ENCODE assay signal across 10 cellular contexts in genomic region chr5:136053336-136054121, GRCh38. TPM values are rescaled to one million over a fixed set of nuclear protein-coding genes. Genes with fewer than 3 reads are reported as not detected.
DNase-seq lines count a peak whose midpoint lies in the region; ATAC-seq, FAIRE-seq and TF ChIP-seq lines count a peak whose summit lies in the region.
"Had no signal": no experiment of that assay in that cellular context is flagged by ENCODE, and none has a peak within 500 bp of the region (broad histone marks: within the 10 kb centered on the region; RNA-seq: fewer than 3 reads in every experiment).

No MANE protein-coding gene starts in this region.

- H3K9ac ChIP-seq in endothelial cell of umbilical vein (replicated peaks; ENCODE audit: extremely low read depth, insufficient read depth, low read length) = peak overlapping the region; percentile 30

- H3K27me3 ChIP-seq in endothelial cell of umbilical vein (ENCODE audit: control insufficient read depth in 2 of 2, insufficient read depth in 2 of 2, low read length in 2 of 2) = no peaks in the 10 kb centered on the region

- no peaks in the 10 kb centered on the region for H4K20me1 ChIP-seq in endothelial cell of umbilical vein (replicated peaks; ENCODE audit: control insufficient read depth, extremely low read depth, insufficient read depth, low read length)

- TF ChIP-seq CTCF in AG09309 (IDR thresholded peaks at IDR 0.05; ENCODE audit: control insufficient read depth, insufficient read depth, low read depth, low read length, missing control alignments) (no peak), endothelial cell of umbilical vein (IDR thresholded peaks at IDR 0.05; ENCODE audit: extremely low read depth in 1 of 2, insufficient read depth in 1 of 2, low read depth in 1 of 2, low read length in 2 of 2) (no peak), mesothelial cell of epicardium (IDR thresholded peaks at IDR 0.05; ENCODE audit: unreplicated experiment) (no peak)

- no peak overlapping the region for H3K4me2 ChIP-seq in endothelial cell of umbilical vein (ENCODE audit: insufficient read depth, low read length)

- no peaks in the 10 kb centered on the region for H3K79me2 ChIP-seq in endothelial cell of umbilical vein (ENCODE audit: control insufficient read depth, insufficient read depth, low read length)

- H3K27ac ChIP-seq in endothelial cell of umbilical vein (ENCODE audit: insufficient read depth, low read depth, low read length) = peak overlapping the region; percentile 84

- H3K36me3 Mint-ChIP-seq in mesothelial cell of epicardium = peaks cover 20% of the 10 kb centered on the region
- H3K36me3 Mint-ChIP-seq in activated T-helper 2 cell treated with anti-CD3 and anti-CD28 coated beads, Interferon-gamma antibody, Interleukin-2, Interleukin-4, amounts not matched to agents 10 μg/mL and 5 μg/mL and 100 μg/mL, durations not matched to agents 14 hours and 24 hours and 36 hours (ENCODE audit: low read depth) = no peaks in the 10 kb centered on the region

- H3K4me1 Mint-ChIP-seq in mesothelial cell of epicardium = peaks cover 52% of the 10 kb centered on the region
- no peaks in the 10 kb centered on the region for H3K4me1 Mint-ChIP-seq in activated T-helper 2 cell treated with anti-CD3 and anti-CD28 coated beads, Interferon-gamma antibody, Interleukin-2, Interleukin-4, amounts not matched to agents 10 μg/mL and 5 μg/mL and 100 μg/mL, durations not matched to agents 14 hours and 24 hours and 36 hours (ENCODE audit: low read depth)

- no peak for ATAC-seq in GM19351 (IDR thresholded peaks at IDR 0.05; ENCODE audit: unreplicated experiment)

- no peaks in the 10 kb centered on the region for H3K27me3 Mint-ChIP-seq in mesothelial cell of epicardium (ENCODE audit: low read depth)
- H3K27me3 Mint-ChIP-seq in activated T-helper 2 cell treated with anti-CD3 and anti-CD28 coated beads, Interferon-gamma antibody, Interleukin-2, Interleukin-4, amounts not matched to agents 10 μg/mL and 5 μg/mL and 100 μg/mL, durations not matched to agents 14 hours and 24 hours and 36 hours (ENCODE audit: low read depth) = peaks cover 4% of the 10 kb centered on the region

- BruUV-seq in endothelial cell of umbilical vein (replicated peaks; lab: Mats Ljungman, UMichigan) = TSS peak; percentile 94

- no peaks in the 10 kb centered on the region for H3K9me3 ChIP-seq in endothelial cell of umbilical vein (replicated peaks; ENCODE audit: control insufficient read depth, insufficient read depth, low read length)

- peaks cover 36% of the 10 kb centered on the region for H3K4me1 ChIP-seq in endothelial cell of umbilical vein (ENCODE audit: control insufficient read depth, extremely low read depth, insufficient read depth, low read length)

- no peak overlapping the region for H3K4me3 Mint-ChIP-seq in mesothelial cell of epicardium
- no peak overlapping the region for H3K4me3 Mint-ChIP-seq in activated T-helper 2 cell treated with anti-CD3 and anti-CD28 coated beads, Interferon-gamma antibody, Interleukin-2, Interleukin-4, amounts not matched to agents 10 μg/mL and 5 μg/mL and 100 μg/mL, durations not matched to agents 14 hours and 24 hours and 36 hours (ENCODE audit: low read depth)

- no peaks in the 10 kb centered on the region for H3K9me3 Mint-ChIP-seq in mesothelial cell of epicardium
- no peaks in the 10 kb centered on the region for H3K9me3 Mint-ChIP-seq in activated T-helper 2 cell treated with anti-CD3 and anti-CD28 coated beads, Interferon-gamma antibody, Interleukin-2, Interleukin-4, amounts not matched to agents 10 μg/mL and 5 μg/mL and 100 μg/mL, durations not matched to agents 14 hours and 24 hours and 36 hours

- FAIRE-seq in endothelial cell of umbilical vein (lab: Jason Lieb, UNC) = peak; percentile 95

- H3K4me3 ChIP-seq in AG09309 (ENCODE audit: control insufficient read depth, low read depth, low read length) (no peak overlapping the region), endothelial cell of umbilical vein (replicated peaks in 1 of 3; ENCODE audit: insufficient read depth in 1 of 3, low read depth in 1 of 3, low read length in 3 of 3) (no peak overlapping the region)

- TF ChIP-seq POLR2A in endothelial cell of umbilical vein (IDR thresholded peaks at IDR 0.05; ENCODE audit: low read depth, low read length) = peak; percentile 28

- CTCF ChIA-PET in endothelial cell of umbilical vein (lab: Charles Lee) = interaction anchor here (0.9 to 3.0 kb wide), 11 partner anchors 9 to 108 kb away, joined by 3 to 11 read pairs (median 4); no protein-coding TSS in a partner anchor

- H3K9me1 ChIP-seq in endothelial cell of umbilical vein (replicated peaks; ENCODE audit: control insufficient read depth, extremely low read depth, insufficient read depth, low read length) = no peaks in the 10 kb centered on the region

- no peaks in the 10 kb centered on the region for H3K36me3 ChIP-seq in endothelial cell of umbilical vein (ENCODE audit: control insufficient read depth in 2 of 2, extremely low read depth in 1 of 2, insufficient read depth in 2 of 2, low read length in 2 of 2)

- dilution Hi-C loops in endothelial cell of umbilical vein (cut with MboI; ENCODE audit: extremely low pct_ligation_motif_present, low sequenced_read_pairs) = no loop called here

- DNase-seq in AG09309 (ENCODE audit: low read depth) (peak; percentile 81), NCI-H226 (peak; percentile 91), endothelial cell of umbilical vein (ENCODE audit: low read depth, low spot score) (peak; percentile 77), mesothelial cell of epicardium (ENCODE audit: low spot score in 2 of 2, unreplicated experiment in 2 of 2) (no peak), NCI-H1105 (lab: John Stamatoyannopoulos, UW) (no peak), NCI-H146 (lab: John Stamatoyannopoulos, UW) (no peak)
- no peak for DNase-seq in activated T-helper 2 cell treated with anti-CD3 and anti-CD28 coated beads, Interferon-gamma antibody, Interleukin-2, Interleukin-4, amounts not matched to agents 10 μg/mL and 5 μg/mL and 100 μg/mL, durations not matched to agents 14 hours and 24 hours and 36 hours (ENCODE audit: low spot score)
- DNase-seq: DMS153, posterior cingulate gyrus had no signal

- H2AFZ ChIP-seq in endothelial cell of umbilical vein (ENCODE audit: low read depth, low read length) = no peak overlapping the region

- intact Hi-C loops in endothelial cell of umbilical vein (cut with micrococcal nuclease) = loop anchor here (1.0 kb wide), 2 partner anchors 10 to 76 kb away; no protein-coding TSS in a partner anchor
- intact Hi-C loops in activated T-helper 2 cell treated with anti-CD3 and anti-CD28 coated beads, Interferon-gamma antibody, Interleukin-2, Interleukin-4, amounts not matched to agents 10 μg/mL and 5 μg/mL and 100 μg/mL, durations not matched to agents 14 hours and 24 hours and 36 hours (cut with micrococcal nuclease) = no loop called here

- peak overlapping the region; percentile 51 for H3K27ac Mint-ChIP-seq in mesothelial cell of epicardium
- no peak overlapping the region for H3K27ac Mint-ChIP-seq in activated T-helper 2 cell treated with anti-CD3 and anti-CD28 coated beads, Interferon-gamma antibody, Interleukin-2, Interleukin-4, amounts not matched to agents 10 μg/mL and 5 μg/mL and 100 μg/mL, durations not matched to agents 14 hours and 24 hours and 36 hours

- POLR2A ChIA-PET in endothelial cell of umbilical vein (lab: Charles Lee) = no interaction called here

TF ChIP-seq in endothelial cell of umbilical vein, 7 proteins besides CTCF, POLR2A, EP300 and RAD21:
- peak; percentile 90 for TF ChIP-seq POLR2AphosphoS5 (IDR thresholded peaks at IDR 0.05; ENCODE audit: insufficient read depth, low read depth, low read length)
- TF ChIP-seq MAX (IDR thresholded peaks at IDR 0.05; ENCODE audit: insufficient read depth, insufficient read length) = no peak
- peak; percentile 75 for TF ChIP-seq GATA2 (IDR thresholded peaks at IDR 0.05; ENCODE audit: insufficient read depth, insufficient read length, low read depth, low read length)
- TF ChIP-seq MYC (IDR thresholded peaks at IDR 0.05; ENCODE audit: low read depth, low read length) = no peak
- TF ChIP-seq EZH2 (IDR thresholded peaks at IDR 0.05; ENCODE audit: borderline replicate concordance, low read depth, low read length, severe bottlenecking) = no peak
- peak; percentile 76 for TF ChIP-seq JUN (IDR thresholded peaks at IDR 0.05; ENCODE audit: borderline replicate concordance, insufficient read depth, insufficient read length, low read depth)
- TF ChIP-seq FOS (IDR thresholded peaks at IDR 0.05; ENCODE audit: borderline replicate concordance, insufficient read depth, low read length) = peak; percentile 98
TF ChIP-seq in endothelial cell of umbilical vein: peak in this region for 4.

RNA-seq across cellular contexts. Expression of gene TGFBI, which starts 24.7 kb away (rescaled TPM):
- total RNA-seq in endothelial cell of umbilical vein (6.5 and 8.7 TPM in 2 replicates), mesothelial cell of epicardium (339 to 354 TPM (median 345 TPM) in 3 replicates)
- 18.0 and 18.9 TPM in 2 replicates for polyA plus RNA-seq in endothelial cell of umbilical vein
- 24.0 and 30.3 TPM in 2 replicates for polyA plus RNA-seq in endothelial cell of umbilical vein (2011; cell fraction: cytosol; rRNA removed)
- 25.3 and 32.0 TPM in 2 replicates for polyA plus RNA-seq in endothelial cell of umbilical vein (2011; cell fraction: nucleus; rRNA removed)
- 74.6 and 97.3 TPM in 2 replicates for polyA plus RNA-seq in endothelial cell of umbilical vein (2012)
- 20.9 and 23.9 TPM in 2 replicates for polyA minus RNA-seq in endothelial cell of umbilical vein
- 16.9 TPM for polyA minus RNA-seq in endothelial cell of umbilical vein (2011; cell fraction: cytosol; rRNA and poly(A)+ RNA removed)
- 9.4 and 11.5 TPM in 2 replicates for polyA minus RNA-seq in endothelial cell of umbilical vein (2011; cell fraction: nucleus; rRNA and poly(A)+ RNA removed)
- not detected in 2 replicates for total RNA-seq in activated T-helper 2 cell treated with anti-CD3 and anti-CD28 coated beads, Interferon-gamma antibody, Interleukin-2, Interleukin-4, amounts not matched to agents 10 μg/mL and 5 μg/mL and 100 μg/mL, durations not matched to agents 14 hours and 24 hours and 36 hours

Comparison
In these comparisons a context has a peak if more than half of its experiments do, and no peak if none do; other contexts are left out.
1. DNase-seq: peak in AG09309 (single experiment), NCI-H226 (single experiment) and endothelial cell of umbilical vein (single experiment); none in mesothelial cell of epicardium (0 of 2), NCI-H1105 (single experiment), NCI-H146 (single experiment) and activated T-helper 2 cell treated with anti-CD3 and anti-CD28 coated beads, Interferon-gamma antibody, Interleukin-2, Interleukin-4, amounts not matched to agents 10 μg/mL and 5 μg/mL and 100 μg/mL, durations not matched to agents 14 hours and 24 hours and 36 hours (single experiment).
2. RNA of gene TGFBI, which starts 24.7 kb away (total RNA-seq): 339 to 354 TPM in mesothelial cell of epicardium; 6.5 to 8.7 TPM in endothelial cell of umbilical vein and not detected in activated T-helper 2 cell treated with anti-CD3 and anti-CD28 coated beads, Interferon-gamma antibody, Interleukin-2, Interleukin-4, amounts not matched to agents 10 μg/mL and 5 μg/mL and 100 μg/mL, durations not matched to agents 14 hours and 24 hours and 36 hours; every median in the first group is over 10 times any median in the second.